Comparison of ENCODE assay signal across 9 cellular contexts in genomic region chr1:12179111-12179519, GRCh38. TPM values are rescaled to one million over a fixed set of nuclear protein-coding genes. Genes with fewer than 3 reads are reported as not detected.
DNase-seq lines count a peak whose midpoint lies in the region; ATAC-seq and TF ChIP-seq lines count a peak whose summit lies in the region.
"Had no signal": no experiment of that assay in that cellular context is flagged by ENCODE, and none has a peak within 500 bp of the region (broad histone marks: within the 10 kb centered on the region; RNA-seq: fewer than 3 reads in every experiment).

No MANE protein-coding gene starts in this region.

- H3K4me1 Mint-ChIP-seq in T-cell (peaks cover 89 to 96% (median 95%) of the 10 kb centered on the region in 3 donors), natural killer cell (peaks cover 76 to 97% of the 10 kb centered on the region in 2 donors)

- H3K9me3 ChIP-seq in AG04450 (ENCODE audit: control insufficient read depth, insufficient read depth, low read length), result no peaks in the 10 kb centered on the region
- no peaks in the 10 kb centered on the region for H3K9me3 ChIP-seq in adrenal gland (replicated peaks in 1 of 3)
- no peaks in the 10 kb centered on the region for H3K9me3 ChIP-seq in thyroid gland

- H3K4me3 ChIP-seq in AG04450 (ENCODE audit: low read depth, low read length) (no peak overlapping the region), adrenal gland (no peak overlapping the region), thyroid gland (replicated peaks in 1 of 3) (no peak overlapping the region)
- H3K4me3 ChIP-seq: cardiac muscle cell had no signal

- TF ChIP-seq CTCF in AG04450 (IDR thresholded peaks at IDR 0.05; ENCODE audit: low read depth, low read length) (no peak), adrenal gland (IDR thresholded peaks at IDR 0.05) (no peak), natural killer cell (IDR thresholded peaks at IDR 0.05) (no peak), thyroid gland (IDR thresholded peaks at IDR 0.05) (no peak)

- no peaks in the 10 kb centered on the region for H3K9me3 Mint-ChIP-seq in T-cell
- no peaks in the 10 kb centered on the region for H3K9me3 Mint-ChIP-seq in natural killer cell

- intact Hi-C loops in adrenal gland (cut with DNase I) (no loop called here), natural killer cell (cut with micrococcal nuclease) (loop anchor here (2.0 to 10.0 kb wide), 3 partner anchors 22 to 256 kb away; no protein-coding TSS in a partner anchor), thyroid gland (cut with DNase I) (no loop called here)

- H3K4me1 ChIP-seq in adrenal gland (replicated peaks in 1 of 2), result peaks cover 3 to 73% of the 10 kb centered on the region in 2 donors
- H3K4me1 ChIP-seq in thyroid gland, result peaks cover 4 to 53% of the 10 kb centered on the region in 2 donors

- POLR2A ChIA-PET in AG04450 (lab: Yijun Ruan, JAX), result interaction anchor here (1.8 kb wide), 1 partner anchor 58 kb away, joined by 4 read pairs; no protein-coding TSS in a partner anchor
- POLR2A ChIA-PET in T-cell (lab: Charles Lee), result interaction anchor here (0.6 to 1.8 kb wide), 8 partner anchors 10 to 54 kb away, joined by 3 to 5 read pairs (median 3); no protein-coding TSS in a partner anchor

- H3K27me3 Mint-ChIP-seq in T-cell (no peaks in the 10 kb centered on the region), natural killer cell (ENCODE audit: low read depth in 2 of 2) (no peaks in the 10 kb centered on the region)

- H3K27me3 ChIP-seq in AG04450 (ENCODE audit: control insufficient read depth, insufficient read depth, low read length) (no peaks in the 10 kb centered on the region), adrenal gland (no peaks in the 10 kb centered on the region), thyroid gland (no peaks in the 10 kb centered on the region)
- H3K27me3 ChIP-seq: cardiac muscle cell had no signal

- H3K4me3 Mint-ChIP-seq in T-cell (peak overlapping the region; percentile 76 to 92 (median 78)), natural killer cell (peak overlapping the region; percentile 87)

- H3K36me3 Mint-ChIP-seq in T-cell (peaks cover 9% of the 10 kb centered on the region), natural killer cell (no peaks in the 10 kb centered on the region)

- peak; percentile 59 to 67 (median 62) for ATAC-seq in T-cell (replicated peaks in 1 of 4)
- peak; percentile 49 to 55 (median 51) for ATAC-seq in natural killer cell

- H3K27ac ChIP-seq in AG04450 (ENCODE audit: low read depth, low read length) (no peak overlapping the region), adrenal gland (peak overlapping the region; percentile 60 to 88 (median 64)), thyroid gland (peak overlapping the region in 2 of 3 donors; percentile 43 to 54)
- H3K27ac ChIP-seq: cardiac muscle cell had no signal

- CTCF ChIA-PET in AG04450 (lab: Charles Lee) (interaction anchor here (0.9 to 2.6 kb wide), 5 partner anchors 29 to 60 kb away, joined by 3 to 14 read pairs (median 4); no protein-coding TSS in a partner anchor), T-cell (lab: Charles Lee) (interaction anchor here (0.8 to 3.2 kb wide), 8 partner anchors 10 to 55 kb away, joined by 3 to 37 read pairs (median 6); no protein-coding TSS in a partner anchor)

- DNase-seq in AG04450 (ENCODE audit: low read depth, low spot score) (peak; percentile 45), T-cell (peak; percentile 35 to 90 (median 78)), adrenal gland (peak in 5 of 7 donors; percentile 24 to 70 (median 54)), natural killer cell (peak; percentile 71), thyroid gland (no peak), NCI-H2196 treated with DMSO at 0.1 percent for 48 hours (lab: John Stamatoyannopoulos, UW; ENCODE audit: unreplicated experiment) (no peak), NCI-H1417 treated with DMSO at 0.1 percent for 48 hours (lab: John Stamatoyannopoulos, UW) (no peak), ecto neural progenitor cell (ENCODE audit: low spot score) (no peak)

- H3K36me3 ChIP-seq in adrenal gland (replicated peaks in 1 of 2) (no peaks in the 10 kb centered on the region), thyroid gland (no peaks in the 10 kb centered on the region)
- H3K36me3 ChIP-seq: cardiac muscle cell had no signal

- 45 to 67% (median 51%) methylated on average over 4 to 17 of the region's 17 CpGs for WGBS in adrenal gland, 4 donors
- WGBS in thyroid gland, 2 donors, result 70 to 77% methylated on average over 10 to 12 of the region's 17 CpGs

- H3K27ac Mint-ChIP-seq in T-cell, result peak overlapping the region; percentile 90 to 95
- H3K27ac Mint-ChIP-seq in natural killer cell, result peak overlapping the region; percentile 99

- TF ChIP-seq POLR2A in adrenal gland (IDR thresholded peaks at IDR 0.05), result no peak
- no peak for TF ChIP-seq POLR2A in thyroid gland (IDR thresholded peaks at IDR 0.05)

RNA-seq across cellular contexts. Expression of gene TNFRSF1B, which starts 12.3 kb away (rescaled TPM):
- polyA plus RNA-seq in AG04450 (2011; rRNA removed) (5.9 and 6.2 TPM in 2 replicates), adrenal gland (10 to 100 TPM in 2 of 3 donors, 1 to 10 TPM in 1; 7.7 to 11.7 (median 10.7) TPM)
- polyA minus RNA-seq in AG04450 (2011; rRNA and poly(A)+ RNA removed), result 8.9 and 12.5 TPM in 2 replicates
- total RNA-seq in T-cell (100 to 1,000 TPM in 2 of 5 donors, 10 to 100 TPM in 3; 55.0 to 130 (median 99.6) TPM), adrenal gland (10 to 100 TPM; 14.6 to 58.3 (median 36.8) TPM), natural killer cell (100 to 1,000 TPM; 152 to 173 (median 172) TPM), thyroid gland (10 to 100 TPM in 2 of 4 donors, 1 to 10 TPM in 2; 4.4 to 20.4 (median 9.0) TPM)
- polyA plus RNA-seq: cardiac muscle cell had no signal

RNA-seq across cellular contexts. Expression of gene VPS13D, which starts 50.7 kb away (rescaled TPM):
- polyA plus RNA-seq in AG04450 (2011; rRNA removed) (18.3 and 19.0 TPM in 2 replicates), adrenal gland (10 to 100 TPM; 17.0 to 23.3 (median 23.2) TPM)
- polyA minus RNA-seq in AG04450 (2011; rRNA and poly(A)+ RNA removed), result 60.6 and 65.4 TPM in 2 replicates
- total RNA-seq in T-cell (10 to 100 TPM; 73.5 to 85.9 (median 75.8) TPM), adrenal gland (10 to 100 TPM; 33.2 to 62.3 (median 43.8) TPM), natural killer cell (10 to 100 TPM; 66.3 to 94.0 (median 81.7) TPM), thyroid gland (100 to 1,000 TPM; 137 to 238 (median 191) TPM)

Comparison
In these comparisons a context has a peak if more than half of its experiments do, and no peak if none do; other contexts are left out.
1. DNase-seq: peak in AG04450 (single experiment), T-cell (34 of 34), adrenal gland (5 of 7) and natural killer cell (single experiment); none in thyroid gland (0 of 2), NCI-H2196 treated with DMSO at 0.1 percent for 48 hours (single experiment), NCI-H1417 treated with DMSO at 0.1 percent for 48 hours (single experiment) and ecto neural progenitor cell (single experiment).